8 cellular contexts compared by ENCODE assay signal in genomic region chr9:111483862-111484563, GRCh38. TPM values are rescaled to one million over a fixed set of nuclear protein-coding genes. Genes with fewer than 3 reads are reported as not detected.
A peak's percentile ranks its signal among the peaks of the same experiment; 100 is the strongest.
DNase-seq lines count a peak whose midpoint lies in the region; ATAC-seq and TF ChIP-seq lines count a peak whose summit lies in the region.

A gene with protein sequence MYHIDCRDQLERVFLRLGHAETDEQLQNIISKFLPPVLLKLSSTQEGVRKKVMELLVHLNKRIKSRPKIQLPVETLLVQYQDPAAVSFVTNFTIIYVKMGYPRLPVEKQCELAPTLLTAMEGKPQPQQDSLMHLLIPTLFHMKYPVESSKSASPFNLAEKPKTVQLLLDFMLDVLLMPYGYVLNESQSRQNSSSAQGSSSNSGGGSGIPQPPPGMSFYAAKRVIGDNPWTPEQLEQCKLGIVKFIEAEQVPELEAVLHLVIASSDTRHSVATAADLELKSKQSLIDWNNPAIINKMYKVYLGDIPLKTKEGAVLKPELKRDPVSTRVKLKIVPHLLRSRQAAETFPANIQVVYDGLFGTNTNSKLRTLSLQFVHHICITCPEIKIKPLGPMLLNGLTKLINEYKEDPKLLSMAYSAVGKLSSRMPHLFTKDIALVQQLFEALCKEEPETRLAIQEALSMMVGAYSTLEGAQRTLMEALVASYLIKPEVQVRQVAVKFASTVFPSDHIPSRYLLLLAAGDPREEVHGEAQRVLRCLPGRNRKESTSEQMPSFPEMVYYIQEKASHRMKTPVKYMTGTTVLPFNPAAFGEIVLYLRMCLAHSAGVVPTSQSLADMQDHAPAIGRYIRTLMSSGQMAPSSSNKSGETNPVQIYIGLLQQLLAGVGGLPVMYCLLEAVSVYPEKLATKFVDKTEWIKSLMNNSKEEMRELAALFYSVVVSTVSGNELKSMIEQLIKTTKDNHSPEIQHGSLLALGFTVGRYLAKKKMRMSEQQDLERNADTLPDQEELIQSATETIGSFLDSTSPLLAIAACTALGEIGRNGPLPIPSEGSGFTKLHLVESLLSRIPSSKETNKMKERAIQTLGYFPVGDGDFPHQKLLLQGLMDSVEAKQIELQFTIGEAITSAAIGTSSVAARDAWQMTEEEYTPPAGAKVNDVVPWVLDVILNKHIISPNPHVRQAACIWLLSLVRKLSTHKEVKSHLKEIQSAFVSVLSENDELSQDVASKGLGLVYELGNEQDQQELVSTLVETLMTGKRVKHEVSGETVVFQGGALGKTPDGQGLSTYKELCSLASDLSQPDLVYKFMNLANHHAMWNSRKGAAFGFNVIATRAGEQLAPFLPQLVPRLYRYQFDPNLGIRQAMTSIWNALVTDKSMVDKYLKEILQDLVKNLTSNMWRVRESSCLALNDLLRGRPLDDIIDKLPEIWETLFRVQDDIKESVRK (N-terminal part only) (minus strand): TSS chr9:111484383. CDS start chr9:111472918, 11,465 bp downstream.

- H3K36me3 Mint-ChIP-seq in endodermal cell (ENCODE audit: low read depth) = no peaks in the 10 kb centered on the region

- H3K4me3 ChIP-seq in BLaER1 = peak within 1 kb of the TSS; percentile 96
- peak within 1 kb of the TSS; percentile 88 for H3K4me3 ChIP-seq in endodermal cell (ENCODE audit: low read length)

- H3K9ac ChIP-seq in BLaER1 = peak within 1 kb of the TSS; percentile 96
- peak within 1 kb of the TSS; percentile 68 for H3K9ac ChIP-seq in endodermal cell (ENCODE audit: extremely low read depth, low read length, poor library complexity, severe bottlenecking)

- no peaks in the 10 kb centered on the region for H3K36me3 ChIP-seq in BLaER1
- no peaks in the 10 kb centered on the region for H3K36me3 ChIP-seq in endodermal cell (ENCODE audit: control insufficient read depth, insufficient read depth, low read length)

- H3K27me3 Mint-ChIP-seq in endodermal cell (ENCODE audit: insufficient read depth) = peaks cover 3% of the 10 kb centered on the region

- H3K4me3 Mint-ChIP-seq in endodermal cell = peak within 1 kb of the TSS; percentile 75

- H4K20me1 ChIP-seq in BLaER1 = peaks cover 40% of the 10 kb centered on the region

- H3K4me1 Mint-ChIP-seq in endodermal cell = peaks cover 18% of the 10 kb centered on the region

- ATAC-seq in HG03342 (IDR thresholded peaks at IDR 0.05; ENCODE audit: unreplicated experiment) = peak; percentile 59

- no peaks in the 10 kb centered on the region for H3K9me3 Mint-ChIP-seq in endodermal cell

- no peaks in the 10 kb centered on the region for H3K27me3 ChIP-seq in BLaER1
- H3K27me3 ChIP-seq in endodermal cell (ENCODE audit: control insufficient read depth, insufficient read depth, low read length, poor library complexity, severe bottlenecking) = no peaks in the 10 kb centered on the region

- H3K27ac ChIP-seq in BLaER1 (peak within 1 kb of the TSS; percentile 97), endodermal cell (ENCODE audit: low read depth, low read length) (peak within 1 kb of the TSS; percentile 78)

- peak; percentile 32 for TF ChIP-seq CTCF in endodermal cell (conservative IDR thresholded peaks at IDR 0.05)

- WGBS in endodermal cell (ENCODE audit: insufficient coverage in 1 of 2, insufficient read length in 1 of 2), 2 experiments = 0 to 1% methylated on average over 36 to 99 of the region's 99 CpGs

- TF ChIP-seq POLR2A in GM19099 (IDR thresholded peaks at IDR 0.05; ENCODE audit: extremely low read depth, insufficient read length, low read depth) = peak; percentile 51

- 0 out of 2 replicates have a peak, but pooled peaks cover 7% of the 10 kb centered on the region for H3K9me3 ChIP-seq in BLaER1
- no peaks in the 10 kb centered on the region for H3K9me3 ChIP-seq in endodermal cell (ENCODE audit: control insufficient read depth, low read length)

- peak within 1 kb of the TSS; percentile 70 for H3K4me2 ChIP-seq in BLaER1

- peak within 1 kb of the TSS; percentile 28 for H3K27ac Mint-ChIP-seq in endodermal cell

- peak; percentile 64 for DNase-seq in NOMO-1 treated with dmso at 0.1 percent for 144 hours (lab: John Stamatoyannopoulos, UW; ENCODE audit: unreplicated experiment)
- peak; percentile 72 for DNase-seq in activated CD8-positive, alpha-beta memory T cell treated with anti-CD3 and anti-CD28 coated beads, Interleukin-2, amount 50 U/mL, for 4 hours
- DNase-seq in endodermal cell = peak; percentile 88
- peak; percentile 91 for DNase-seq in mesenteric fat pad (ENCODE audit: low spot score)
- peak; percentile 27 for DNase-seq in stimulated activated CD8-positive, alpha-beta memory T cell treated with anti-CD3 and anti-CD28 coated beads, Interleukin-15, amount 100 ng/mL, for 1 hour (ENCODE audit: low read depth)

- H3K4me1 ChIP-seq in BLaER1 (peaks cover 25% of the 10 kb centered on the region), endodermal cell (ENCODE audit: control insufficient read depth, insufficient read depth, low read length) (no peaks in the 10 kb centered on the region)

RNA-seq across cellular contexts. Expression of the gene that starts here (rescaled TPM):
- total RNA-seq in endodermal cell = 10 to 100 TPM; 54.7 to 65.5 TPM
- polyA plus RNA-seq in endodermal cell (2013, experiment 1 of 2) = 37.9 TPM
- 35.1 TPM for polyA plus RNA-seq in endodermal cell (2013, experiment 2 of 2)
- 120 TPM for total RNA-seq in mesenteric fat pad

Comparison
In these comparisons a context has a peak if more than half of its experiments do, and no peak if none do; other contexts are left out.
1. Peak in every context shown above with its lines: DNase-seq, ATAC-seq, H3K4me3 ChIP-seq and H3K27ac ChIP-seq.
2. DNase-seq: peak in every context shown above with its lines; median percentile 91 in mesenteric fat pad; 88 in endodermal cell; 72 in activated CD8-positive, alpha-beta memory T cell treated with anti-CD3 and anti-CD28 coated beads, Interleukin-2, amount 50 U/mL, for 4 hours; 64 in NOMO-1 treated with dmso at 0.1 percent for 144 hours; 27 in stimulated activated CD8-positive, alpha-beta memory T cell treated with anti-CD3 and anti-CD28 coated beads, Interleukin-15, amount 100 ng/mL, for 1 hour.